ENCODE assay signal across 15 cellular contexts in genomic region chr17:27491713-27492190, GRCh38. TPM values are rescaled to one million over a fixed set of nuclear protein-coding genes. Genes with fewer than 3 reads are reported as not detected.
A peak's percentile ranks its signal among the peaks of the same experiment; 100 is the strongest.
DNase-seq lines count a peak whose midpoint lies in the region; ATAC-seq and TF ChIP-seq lines count a peak whose summit lies in the region.
"Had no signal": no experiment of that assay in that cellular context is flagged by ENCODE, and none has a peak within 500 bp of the region (broad histone marks: within the 10 kb centered on the region; RNA-seq: fewer than 3 reads in every experiment).

No MANE protein-coding gene starts in this region.

- H3K36me3 ChIP-seq in upper lobe of right lung = no peaks in the 10 kb centered on the region
- H3K36me3 ChIP-seq: neutrophil, transverse colon had no signal

- H3K36me3 Mint-ChIP-seq in activated T-cell treated with anti-CD3 and anti-CD28 coated beads, Interleukin-2, amount 50 U/mL, for 24 hours (ENCODE audit: low read depth) = peaks cover 51% of the 10 kb centered on the region
- H3K36me3 Mint-ChIP-seq in activated T-helper 1 cell treated with anti-CD3 and anti-CD28 coated beads, Interleukin-12 subunit alpha, Interleukin-12 subunit beta, Interleukin-2, Interleukin-4 antibody, amounts not matched to agents 30 ng/mL and 10 ng/mL and 1 ng/mL, durations not matched to agents 14 hours and 24 hours and 36 hours (ENCODE audit: low read depth) = peaks cover 23% of the 10 kb centered on the region

- intact Hi-C loops in activated T-helper 1 cell treated with anti-CD3 and anti-CD28 coated beads, Interleukin-12 subunit alpha, Interleukin-12 subunit beta, Interleukin-2, Interleukin-4 antibody, amounts not matched to agents 30 ng/mL and 10 ng/mL and 1 ng/mL, durations not matched to agents 14 hours and 24 hours and 36 hours (cut with micrococcal nuclease) = no loop called here
- intact Hi-C loops in upper lobe of right lung (cut with DNase I) = no loop called here

- no peak overlapping the region for H3K27ac ChIP-seq in upper lobe of right lung
- H3K27ac ChIP-seq: neutrophil, transverse colon had no signal

- H3K27ac Mint-ChIP-seq in activated T-cell treated with anti-CD3 and anti-CD28 coated beads, Interleukin-2, amount 50 U/mL, for 24 hours = peak overlapping the region; percentile 30
- H3K27ac Mint-ChIP-seq in activated T-helper 1 cell treated with anti-CD3 and anti-CD28 coated beads, Interleukin-12 subunit alpha, Interleukin-12 subunit beta, Interleukin-2, Interleukin-4 antibody, amounts not matched to agents 30 ng/mL and 10 ng/mL and 1 ng/mL, durations not matched to agents 14 hours and 24 hours and 36 hours = peak overlapping the region; percentile 34
- H3K27ac Mint-ChIP-seq: T-helper 2 cell treated with Interferon-gamma antibody and Interleukin-4, amounts not matched to agents 5 μg/mL and 100 μg/mL, for 36 hours had no signal

- no peak for TF ChIP-seq CTCF in upper lobe of right lung (IDR thresholded peaks at IDR 0.05)

- DNase-seq in activated T-cell treated with anti-CD3 and anti-CD28 coated beads, Interleukin-2, amount 50 U/mL, for 24 hours = no peak
- DNase-seq in activated T-cell treated with anti-CD3 and anti-CD28 coated beads, Interleukin-2, amount 50 U/mL, for 48 hours = no peak
- DNase-seq in activated T-helper 1 cell treated with anti-CD3 and anti-CD28 coated beads, Interleukin-12 subunit alpha, Interleukin-12 subunit beta, Interleukin-2, Interleukin-4 antibody, amounts not matched to agents 30 ng/mL and 10 ng/mL and 1 ng/mL, durations not matched to agents 14 hours and 24 hours and 36 hours (ENCODE audit: low spot score) = no peak
- DNase-seq in left kidney (ENCODE audit: low read depth, low spot score) (peak; percentile 86), upper lobe of right lung (peak; percentile 47), mesenteric fat pad (ENCODE audit: low spot score) (no peak)
- DNase-seq in activated CD4-positive, CD25-positive, alpha-beta regulatory T cell (lab: John Stamatoyannopoulos, UW) = no peak
- DNase-seq in stimulated activated CD4-positive, alpha-beta T cell treated with anti-CD3 and anti-CD28 coated beads, Interleukin-4, amount 100 ng/mL, for 4 hours = no peak
- DNase-seq: effector memory CD8-positive, alpha-beta T cell; small intestine; transverse colon had no signal

- no peak overlapping the region for H3K4me3 Mint-ChIP-seq in activated T-cell treated with anti-CD3 and anti-CD28 coated beads, Interleukin-2, amount 50 U/mL, for 24 hours
- no peak overlapping the region for H3K4me3 Mint-ChIP-seq in activated T-helper 1 cell treated with anti-CD3 and anti-CD28 coated beads, Interleukin-12 subunit alpha, Interleukin-12 subunit beta, Interleukin-2, Interleukin-4 antibody, amounts not matched to agents 30 ng/mL and 10 ng/mL and 1 ng/mL, durations not matched to agents 14 hours and 24 hours and 36 hours
- H3K4me3 Mint-ChIP-seq: effector memory CD8-positive, alpha-beta T cell; T-helper 2 cell treated with Interferon-gamma antibody and Interleukin-4, amounts not matched to agents 5 μg/mL and 100 μg/mL, for 36 hours had no signal

- H3K4me1 Mint-ChIP-seq in activated T-cell treated with anti-CD3 and anti-CD28 coated beads, Interleukin-2, amount 50 U/mL, for 24 hours (ENCODE audit: low read depth) = peaks cover 56% of the 10 kb centered on the region
- peaks cover 74% of the 10 kb centered on the region for H3K4me1 Mint-ChIP-seq in activated T-helper 1 cell treated with anti-CD3 and anti-CD28 coated beads, Interleukin-12 subunit alpha, Interleukin-12 subunit beta, Interleukin-2, Interleukin-4 antibody, amounts not matched to agents 30 ng/mL and 10 ng/mL and 1 ng/mL, durations not matched to agents 14 hours and 24 hours and 36 hours (ENCODE audit: low read depth)

- H3K9me3 Mint-ChIP-seq in activated T-cell treated with anti-CD3 and anti-CD28 coated beads, Interleukin-2, amount 50 U/mL, for 24 hours = no peaks in the 10 kb centered on the region
- no peaks in the 10 kb centered on the region for H3K9me3 Mint-ChIP-seq in activated T-helper 1 cell treated with anti-CD3 and anti-CD28 coated beads, Interleukin-12 subunit alpha, Interleukin-12 subunit beta, Interleukin-2, Interleukin-4 antibody, amounts not matched to agents 30 ng/mL and 10 ng/mL and 1 ng/mL, durations not matched to agents 14 hours and 24 hours and 36 hours
- H3K9me3 Mint-ChIP-seq: effector memory CD8-positive, alpha-beta T cell; T-helper 2 cell treated with Interferon-gamma antibody and Interleukin-4, amounts not matched to agents 5 μg/mL and 100 μg/mL, for 36 hours had no signal

- H3K27me3 ChIP-seq in upper lobe of right lung = no peaks in the 10 kb centered on the region
- H3K27me3 ChIP-seq: neutrophil, transverse colon had no signal

- no peak overlapping the region for H3K4me3 ChIP-seq in upper lobe of right lung
- H3K4me3 ChIP-seq: A549, transverse colon had no signal

- H3K4me1 ChIP-seq in upper lobe of right lung = peaks cover 54% of the 10 kb centered on the region

- no peak for ATAC-seq in upper lobe of right lung
- ATAC-seq: A549; effector memory CD8-positive, alpha-beta T cell; left lobe of liver had no signal

- H3K9me3 ChIP-seq in upper lobe of right lung = no peaks in the 10 kb centered on the region
- H3K9me3 ChIP-seq: A549, neutrophil, transverse colon had no signal

- no peaks in the 10 kb centered on the region for H3K27me3 Mint-ChIP-seq in activated T-cell treated with anti-CD3 and anti-CD28 coated beads, Interleukin-2, amount 50 U/mL, for 24 hours
- no peaks in the 10 kb centered on the region for H3K27me3 Mint-ChIP-seq in activated T-helper 1 cell treated with anti-CD3 and anti-CD28 coated beads, Interleukin-12 subunit alpha, Interleukin-12 subunit beta, Interleukin-2, Interleukin-4 antibody, amounts not matched to agents 30 ng/mL and 10 ng/mL and 1 ng/mL, durations not matched to agents 14 hours and 24 hours and 36 hours (ENCODE audit: insufficient read depth)
- H3K27me3 Mint-ChIP-seq: effector memory CD8-positive, alpha-beta T cell had no signal

RNA-seq across cellular contexts. Expression of gene KSR1, which starts 35.5 kb away (rescaled TPM):
- total RNA-seq in activated T-helper 1 cell treated with anti-CD3 and anti-CD28 coated beads, Interleukin-12 subunit alpha, Interleukin-12 subunit beta, Interleukin-2, Interleukin-4 antibody, amounts not matched to agents 30 ng/mL and 10 ng/mL and 1 ng/mL, durations not matched to agents 14 hours and 24 hours and 36 hours = 119 and 122 TPM in 2 replicates
- total RNA-seq in upper lobe of right lung = 52.5 TPM
- total RNA-seq in mesenteric fat pad = 38.9 TPM

Comparison
In these comparisons a context has a peak if more than half of its experiments do, and no peak if none do; other contexts are left out.
1. DNase-seq: peak in left kidney (single experiment) and upper lobe of right lung (single experiment); none in activated T-cell treated with anti-CD3 and anti-CD28 coated beads, Interleukin-2, amount 50 U/mL, for 24 hours (single experiment), activated T-cell treated with anti-CD3 and anti-CD28 coated beads, Interleukin-2, amount 50 U/mL, for 48 hours (0 of 2), activated T-helper 1 cell treated with anti-CD3 and anti-CD28 coated beads, Interleukin-12 subunit alpha, Interleukin-12 subunit beta, Interleukin-2, Interleukin-4 antibody, amounts not matched to agents 30 ng/mL and 10 ng/mL and 1 ng/mL, durations not matched to agents 14 hours and 24 hours and 36 hours (single experiment), mesenteric fat pad (single experiment), activated CD4-positive, CD25-positive, alpha-beta regulatory T cell (0 of 4) and stimulated activated CD4-positive, alpha-beta T cell treated with anti-CD3 and anti-CD28 coated beads, Interleukin-4, amount 100 ng/mL, for 4 hours (0 of 2).